30 cellular contexts compared by ENCODE assay signal in the genomic region with DNA sequence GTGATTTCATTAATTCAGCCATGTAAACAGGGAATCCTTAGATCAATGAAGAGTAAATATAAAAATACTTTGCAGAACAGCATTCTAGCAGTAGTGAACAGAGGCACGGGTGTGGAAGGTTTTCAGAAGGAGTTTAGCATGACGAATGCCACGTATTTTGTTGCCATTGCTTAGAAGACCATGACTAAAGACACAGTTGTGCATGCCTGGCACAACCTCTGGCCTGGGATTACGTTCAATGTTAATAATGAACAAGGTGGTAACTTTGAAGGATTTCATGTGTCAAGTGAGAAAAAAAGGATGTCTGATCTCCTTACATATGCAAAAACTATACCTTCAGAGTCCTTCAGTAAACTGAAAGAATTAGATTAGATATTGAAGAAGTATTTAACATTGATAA.
"Had no signal": no experiment of that assay in that cellular context is flagged by ENCODE, and none has a peak within 500 bp of the region (broad histone marks: within the 10 kb centered on the region; RNA-seq: fewer than 3 reads in every experiment).

No MANE protein-coding gene starts in this region.

- H3K36me3 ChIP-seq: WERI-Rb-1 had no signal

- H3K9me3 ChIP-seq: body of pancreas had no signal

- H3K27ac Mint-ChIP-seq: activated B cell treated with CpG ODN at 0.5 μM for 24 hours; activated CD8-positive, alpha-beta T cell treated with anti-CD3 and anti-CD28 coated beads for 36 hours; activated naive CD8-positive, alpha-beta T cell; activated T-helper 17 cell treated with anti-CD3 and anti-CD28 coated beads, Interleukin-2, amount 50 U/mL, for 72 hours; T-cell; T-helper 1 cell treated with Interleukin-12 subunit alpha and Interleukin-12 subunit beta and Interleukin-4 antibody, amounts not matched to agents 30 μg/mL and 1 μg/mL, for 36 hours had no signal

- H3K4me3 ChIP-seq: body of pancreas had no signal

- H3K27ac ChIP-seq: body of pancreas, epithelial cell of prostate, WERI-Rb-1 had no signal

- H3K9me3 Mint-ChIP-seq: activated B cell treated with CpG ODN at 0.5 μM for 24 hours; activated CD8-positive, alpha-beta T cell treated with anti-CD3 and anti-CD28 coated beads for 36 hours; activated T-cell treated with anti-CD3 and anti-CD28 coated beads, Interleukin-2, amount 50 U/mL, for 4 hours; activated T-helper 17 cell treated with anti-CD3 and anti-CD28 coated beads, Interleukin-2, amount 50 U/mL, for 72 hours; T-cell; T-helper 1 cell treated with Interleukin-12 subunit alpha and Interleukin-12 subunit beta and Interleukin-4 antibody, amounts not matched to agents 30 μg/mL and 1 μg/mL, for 36 hours had no signal

- H3K27me3 ChIP-seq: body of pancreas had no signal

- ATAC-seq: activated CD4-positive, CD25-positive, alpha-beta regulatory T cell treated with anti-CD3 and anti-CD28 coated beads, Interleukin-2, amount 50 U/mL, for 24 hours; activated CD8-positive, alpha-beta T cell treated with anti-CD3 and anti-CD28 coated beads for 36 hours; activated T-cell treated with anti-CD3 and anti-CD28 coated beads, Interleukin-2, amount 50 U/mL, for 4 hours; activated T-helper 17 cell treated with anti-CD3 and anti-CD28 coated beads, Interleukin-2, amount 50 U/mL, for 72 hours; body of pancreas; esophagus mucosa; T-cell had no signal

- H3K4me1 Mint-ChIP-seq: activated B cell treated with CpG ODN at 0.5 μM for 24 hours; activated T-helper 17 cell treated with anti-CD3 and anti-CD28 coated beads, Interleukin-2, amount 50 U/mL, for 72 hours; T-cell had no signal

- H3K4me3 Mint-ChIP-seq: activated B cell treated with CpG ODN at 0.5 μM for 24 hours; activated CD8-positive, alpha-beta T cell treated with anti-CD3 and anti-CD28 coated beads for 36 hours; activated naive CD8-positive, alpha-beta T cell; activated T-cell treated with anti-CD3 and anti-CD28 coated beads, Interleukin-2, amount 50 U/mL, for 4 hours; activated T-helper 17 cell treated with anti-CD3 and anti-CD28 coated beads, Interleukin-2, amount 50 U/mL, for 72 hours; T-cell; T-helper 1 cell treated with Interleukin-12 subunit alpha and Interleukin-12 subunit beta and Interleukin-4 antibody, amounts not matched to agents 30 μg/mL and 1 μg/mL, for 36 hours had no signal

- DNase-seq: activated B cell treated with CpG ODN at 0.5 μM for 24 hours; activated CD4-positive, alpha-beta T cell treated with anti-CD3 and anti-CD28 coated beads for 48 hours; activated CD4-positive, alpha-beta T cell treated with anti-CD3 and anti-CD28 coated beads, Interleukin-2, amount 50 U/mL, for 1 hour; activated CD4-positive, alpha-beta T cell treated with anti-CD3 and anti-CD28 coated beads, Interleukin-2, amount 50 U/mL, for 48 hours; activated CD8-positive, alpha-beta memory T cell treated with anti-CD3 and anti-CD28 coated beads for 24 hours; activated CD8-positive, alpha-beta T cell treated with anti-CD3 and anti-CD28 coated beads for 36 hours; activated effector memory CD4-positive, alpha-beta T cell treated with Interleukin-2 at 50 U/mL for 16 hours; activated gamma-delta T cell treated with Interleukin-2 at 50 U/mL for 16 hours; activated naive CD4-positive, alpha-beta T cell treated with anti-CD3 and anti-CD28 coated beads, Interleukin-2, amount 50 U/mL, for 16 hours; activated naive CD4-positive, alpha-beta T cell treated with Interleukin-2 at 50 U/mL for 16 hours; activated T-cell treated with anti-CD3 and anti-CD28 coated beads, Interleukin-2, amount 50 U/mL, for 4 hours; amniotic stem cell; anterior cingulate cortex; body of pancreas; caudate nucleus; cortex of kidney; dermis blood vessel endothelial cell; effector CD8-positive, alpha-beta T cell; foreskin fibroblast; glutamatergic neuron; SW 1271; T-cell; T1000; WERI-Rb-1 had no signal

- H3K27me3 Mint-ChIP-seq: activated B cell treated with CpG ODN at 0.5 μM for 24 hours; activated CD8-positive, alpha-beta T cell treated with anti-CD3 and anti-CD28 coated beads for 36 hours; activated naive CD8-positive, alpha-beta T cell; activated T-helper 17 cell treated with anti-CD3 and anti-CD28 coated beads, Interleukin-2, amount 50 U/mL, for 72 hours; T-cell had no signal

- H3K36me3 Mint-ChIP-seq: activated naive CD8-positive, alpha-beta T cell; T-cell had no signal

- H3K4me1 ChIP-seq: body of pancreas had no signal
